1 cellular context compared by ENCODE assay signal in the genomic region with DNA sequence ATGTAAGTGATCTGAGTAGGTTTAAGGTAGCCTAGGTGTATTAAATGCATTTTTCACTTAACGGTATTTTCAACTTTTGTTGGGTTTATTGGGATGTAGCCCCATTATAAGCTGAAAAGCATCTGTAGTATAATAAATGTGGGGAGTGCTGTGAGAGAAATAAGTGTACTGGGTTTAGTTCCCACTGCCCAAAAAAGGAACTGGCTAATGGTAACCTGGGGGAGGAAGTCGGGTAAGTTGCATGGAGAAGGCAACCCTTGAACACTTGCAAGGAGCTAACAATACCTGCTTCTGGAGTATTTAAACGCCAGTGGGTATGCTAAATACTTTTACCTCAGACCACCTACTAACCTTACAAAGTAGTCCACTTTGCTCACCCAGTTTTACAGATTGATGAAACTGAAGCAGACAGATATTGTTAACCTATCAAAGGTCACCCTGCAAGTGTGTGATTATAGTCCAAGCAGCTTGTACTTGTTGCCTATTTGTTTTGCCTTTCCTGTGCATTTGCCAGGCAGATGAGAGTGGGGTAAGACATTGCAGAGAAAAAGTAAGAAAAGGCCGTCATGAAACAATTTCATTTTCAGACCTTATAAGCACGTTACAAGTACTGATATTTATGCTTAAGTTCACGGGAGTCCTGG.
TF ChIP-seq lines count a peak whose summit lies in the region.

No MANE protein-coding gene starts in this region.

TF ChIP-seq in WTC11, 78 proteins besides CTCF, POLR2A, EP300 and RAD21 (continued from another document):
- TF ChIP-seq, protein P1, sequence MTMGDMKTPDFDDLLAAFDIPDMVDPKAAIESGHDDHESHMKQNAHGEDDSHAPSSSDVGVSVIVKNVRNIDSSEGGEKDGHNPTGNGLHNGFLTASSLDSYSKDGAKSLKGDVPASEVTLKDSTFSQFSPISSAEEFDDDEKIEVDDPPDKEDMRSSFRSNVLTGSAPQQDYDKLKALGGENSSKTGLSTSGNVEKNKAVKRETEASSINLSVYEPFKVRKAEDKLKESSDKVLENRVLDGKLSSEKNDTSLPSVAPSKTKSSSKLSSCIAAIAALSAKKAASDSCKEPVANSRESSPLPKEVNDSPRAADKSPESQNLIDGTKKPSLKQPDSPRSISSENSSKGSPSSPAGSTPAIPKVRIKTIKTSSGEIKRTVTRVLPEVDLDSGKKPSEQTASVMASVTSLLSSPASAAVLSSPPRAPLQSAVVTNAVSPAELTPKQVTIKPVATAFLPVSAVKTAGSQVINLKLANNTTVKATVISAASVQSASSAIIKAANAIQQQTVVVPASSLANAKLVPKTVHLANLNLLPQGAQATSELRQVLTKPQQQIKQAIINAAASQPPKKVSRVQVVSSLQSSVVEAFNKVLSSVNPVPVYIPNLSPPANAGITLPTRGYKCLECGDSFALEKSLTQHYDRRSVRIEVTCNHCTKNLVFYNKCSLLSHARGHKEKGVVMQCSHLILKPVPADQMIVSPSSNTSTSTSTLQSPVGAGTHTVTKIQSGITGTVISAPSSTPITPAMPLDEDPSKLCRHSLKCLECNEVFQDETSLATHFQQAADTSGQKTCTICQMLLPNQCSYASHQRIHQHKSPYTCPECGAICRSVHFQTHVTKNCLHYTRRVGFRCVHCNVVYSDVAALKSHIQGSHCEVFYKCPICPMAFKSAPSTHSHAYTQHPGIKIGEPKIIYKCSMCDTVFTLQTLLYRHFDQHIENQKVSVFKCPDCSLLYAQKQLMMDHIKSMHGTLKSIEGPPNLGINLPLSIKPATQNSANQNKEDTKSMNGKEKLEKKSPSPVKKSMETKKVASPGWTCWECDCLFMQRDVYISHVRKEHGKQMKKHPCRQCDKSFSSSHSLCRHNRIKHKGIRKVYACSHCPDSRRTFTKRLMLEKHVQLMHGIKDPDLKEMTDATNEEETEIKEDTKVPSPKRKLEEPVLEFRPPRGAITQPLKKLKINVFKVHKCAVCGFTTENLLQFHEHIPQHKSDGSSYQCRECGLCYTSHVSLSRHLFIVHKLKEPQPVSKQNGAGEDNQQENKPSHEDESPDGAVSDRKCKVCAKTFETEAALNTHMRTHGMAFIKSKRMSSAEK (CRISPR knock-in tag; IDR thresholded peaks at IDR 0.05; ENCODE audit: borderline replicate concordance): peak; percentile 13; the same call in 1 of the 2 replicates
